8 cellular contexts compared by ENCODE assay signal in the genomic region with DNA sequence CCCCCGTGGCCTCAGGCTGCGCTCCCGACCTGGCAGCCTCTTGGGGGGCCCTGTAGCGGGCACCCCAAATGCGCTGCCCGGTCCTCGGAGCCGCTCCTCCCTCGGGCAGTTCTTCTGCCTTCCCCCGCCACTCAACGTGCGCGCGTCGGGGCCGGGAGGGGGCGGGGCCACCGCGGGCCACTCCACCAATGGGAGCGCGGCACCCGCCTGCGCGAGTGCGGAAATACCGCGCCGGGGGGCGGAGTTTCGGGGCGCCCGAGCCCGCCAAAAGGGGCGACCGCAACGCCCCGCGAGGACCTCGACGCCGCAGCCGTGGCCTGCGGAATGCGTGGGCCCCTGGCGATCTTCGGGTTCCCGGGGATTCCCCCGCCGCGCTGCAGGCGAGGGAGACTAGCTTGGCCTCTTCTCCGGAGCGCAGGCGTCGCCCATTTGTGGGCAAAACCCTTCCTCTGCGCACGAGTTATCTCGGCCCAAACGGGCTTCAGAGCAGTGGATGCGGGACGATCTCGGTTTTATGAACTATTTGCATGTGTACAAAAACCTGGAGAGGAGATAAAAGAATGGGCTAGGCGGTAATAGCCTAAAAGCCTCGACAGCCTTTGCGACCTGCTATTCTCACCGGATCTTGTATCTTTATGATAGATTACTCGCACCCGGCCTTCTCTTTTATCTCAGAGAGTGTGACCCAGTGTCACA. TPM values are rescaled to one million over a fixed set of nuclear protein-coding genes. Genes with fewer than 3 reads are reported as not detected.
DNase-seq lines count a peak whose midpoint lies in the region; ATAC-seq and TF ChIP-seq lines count a peak whose summit lies in the region.

A gene with protein sequence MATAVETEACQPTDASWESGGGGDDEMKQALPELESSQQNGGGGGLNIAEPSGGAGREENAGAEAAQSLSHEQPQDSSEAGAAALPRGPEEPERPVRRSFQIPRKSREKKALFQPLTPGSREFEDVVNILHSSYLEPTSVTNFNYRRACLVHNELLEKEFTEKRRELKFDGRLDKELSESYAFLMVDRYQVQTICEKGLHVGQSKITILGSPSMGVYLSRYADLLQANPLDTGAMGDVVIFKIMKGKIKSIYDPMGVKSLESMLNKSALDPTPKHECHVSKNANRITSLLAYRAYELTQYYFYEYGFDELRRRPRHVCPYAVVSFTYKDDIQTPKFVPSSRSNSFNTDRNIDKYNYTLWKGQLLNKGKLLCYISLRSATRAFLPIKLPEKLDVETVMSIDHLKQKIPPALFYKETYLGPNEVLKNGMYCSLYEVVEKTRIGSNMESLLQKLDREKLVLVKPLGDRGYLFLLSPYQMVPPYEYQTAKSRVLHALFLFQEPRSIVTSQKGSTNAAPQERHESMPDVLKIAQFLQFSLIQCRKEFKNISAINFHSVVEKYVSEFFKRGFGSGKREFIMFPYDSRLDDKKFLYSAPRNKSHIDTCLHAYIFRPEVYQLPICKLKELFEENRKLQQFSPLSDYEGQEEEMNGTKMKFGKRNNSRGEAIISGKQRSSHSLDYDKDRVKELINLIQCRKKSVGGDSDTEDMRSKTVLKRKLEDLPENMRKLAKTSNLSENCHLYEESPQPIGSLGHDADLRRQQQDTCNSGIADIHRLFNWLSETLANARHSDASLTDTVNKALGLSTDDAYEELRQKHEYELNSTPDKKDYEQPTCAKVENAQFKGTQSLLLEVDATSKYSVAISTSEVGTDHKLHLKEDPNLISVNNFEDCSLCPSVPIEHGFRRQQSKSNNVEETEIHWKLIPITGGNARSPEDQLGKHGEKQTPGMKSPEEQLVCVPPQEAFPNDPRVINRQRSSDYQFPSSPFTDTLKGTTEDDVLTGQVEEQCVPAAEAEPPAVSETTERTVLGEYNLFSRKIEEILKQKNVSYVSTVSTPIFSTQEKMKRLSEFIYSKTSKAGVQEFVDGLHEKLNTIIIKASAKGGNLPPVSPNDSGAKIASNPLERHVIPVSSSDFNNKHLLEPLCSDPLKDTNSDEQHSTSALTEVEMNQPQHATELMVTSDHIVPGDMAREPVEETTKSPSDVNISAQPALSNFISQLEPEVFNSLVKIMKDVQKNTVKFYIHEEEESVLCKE (N-terminal part only) (minus strand): TSS at position 144 of the 696 bp plus-strand sequence. CDS start 259 bp downstream, outside the sequence.

- H3K9me3 ChIP-seq in CD4-positive, alpha-beta T cell (ENCODE audit: control insufficient read depth, low read length): no peaks in the 10 kb centered on the region
- H3K9me3 ChIP-seq in OCI-LY3 (ENCODE audit: insufficient read depth, low read length): peaks cover 4% of the 10 kb centered on the region; the same call in 1 of the 2 replicates

- peak within 1 kb of the TSS; percentile 99 for H3K27ac ChIP-seq in CD4-positive, alpha-beta T cell (ENCODE audit: low read depth, low read length)
- H3K27ac ChIP-seq in OCI-LY3 (ENCODE audit: low read length): peak within 1 kb of the TSS; percentile 80
- H3K27ac ChIP-seq in epithelial cell of prostate: peak within 1 kb of the TSS; percentile 92

- H4K20me1 ChIP-seq in OCI-LY3 (ENCODE audit: insufficient read depth, low read length): no peaks in the 10 kb centered on the region

- POLR2A ChIA-PET in CD4-positive, alpha-beta T cell (lab: Charles Lee): interaction anchor here (1.0 to 3.8 kb wide), 23 partner anchors 10 to 1073 kb away, joined by 3 to 102 read pairs (median 7); a partner anchor contains a TSS

- no peaks in the 10 kb centered on the region for H3K9me3 Mint-ChIP-seq in CD4-positive, alpha-beta T cell

- H3K9ac ChIP-seq in OCI-LY3 (ENCODE audit: low read length): peak within 1 kb of the TSS; percentile 91

- peaks cover 44% of the 10 kb centered on the region for H3K79me2 ChIP-seq in OCI-LY3 (ENCODE audit: low read length)

- H3K36me3 ChIP-seq in OCI-LY3 (replicated peaks; ENCODE audit: low read depth, low read length): peaks cover 50% of the 10 kb centered on the region

- no peaks in the 10 kb centered on the region for H3K27me3 Mint-ChIP-seq in CD4-positive, alpha-beta T cell

- CTCF ChIA-PET in CD4-positive, alpha-beta T cell (lab: Charles Lee): interaction anchor here (1.1 to 1.4 kb wide), 2 partner anchors 19 to 49 kb away, joined by 4 read pairs; no protein-coding TSS in a partner anchor

- H2AFZ ChIP-seq in OCI-LY3 (ENCODE audit: low read depth, low read length): peak within 1 kb of the TSS; percentile 94

- H3K4me1 Mint-ChIP-seq in CD4-positive, alpha-beta T cell (ENCODE audit: low read depth): peaks cover 39% of the 10 kb centered on the region

- H3K36me3 Mint-ChIP-seq in CD4-positive, alpha-beta T cell (ENCODE audit: low read depth): peaks cover 45% of the 10 kb centered on the region

- H3K4me1 ChIP-seq in OCI-LY3 (ENCODE audit: low read length): peaks cover 25% of the 10 kb centered on the region

- peak; percentile 82 for ATAC-seq in CD4-positive, alpha-beta T cell (ENCODE audit: poor library complexity)
- ATAC-seq in HG03460 (IDR thresholded peaks at IDR 0.05; ENCODE audit: unreplicated experiment): peak; percentile 75

- H3K4me3 ChIP-seq in OCI-LY3 (ENCODE audit: low read length): peak within 1 kb of the TSS; percentile 82

- peak within 1 kb of the TSS; percentile 95 for H3K4me3 Mint-ChIP-seq in CD4-positive, alpha-beta T cell

- peak; percentile 76 to 88 (median 83) for DNase-seq in CD4-positive, alpha-beta T cell
- DNase-seq in GM19240 (ENCODE audit: insufficient read length, low spot score): peak; percentile 68
- peak; percentile 86 for DNase-seq in activated T-cell treated with anti-CD3 and anti-CD28 coated beads for 48 hours (ENCODE audit: low read depth)
- DNase-seq in epithelial cell of prostate (ENCODE audit: low read depth, low spot score): no peak
- peak; percentile 83 for DNase-seq in mucosa of gallbladder (ENCODE audit: low spot score)
- peak; percentile 79 for DNase-seq in stimulated activated CD8-positive, alpha-beta memory T cell treated with anti-CD3 and anti-CD28 coated beads, Interleukin-4, amount 100 ng/mL, for 24 hours (ENCODE audit: low read depth)

- peak within 1 kb of the TSS; percentile 69 for H3K4me2 ChIP-seq in OCI-LY3 (ENCODE audit: low read length)

- TF ChIP-seq CTCF in CD4-positive, alpha-beta T cell (IDR thresholded peaks at IDR 0.05): no peak
- TF ChIP-seq CTCF in OCI-LY3 (IDR thresholded peaks at IDR 0.05; ENCODE audit: low read depth, low read length): no peak

- intact Hi-C loops in CD4-positive, alpha-beta T cell (cut with DNase I, micrococcal nuclease): loop anchor here (1.0 to 10.0 kb wide), 6 partner anchors 118 to 1812 kb away; a partner anchor contains a TSS

- H3K27me3 ChIP-seq in CD4-positive, alpha-beta T cell (ENCODE audit: control insufficient read depth, insufficient read depth, low read length): no peaks in the 10 kb centered on the region
- no peaks in the 10 kb centered on the region for H3K27me3 ChIP-seq in OCI-LY3 (ENCODE audit: low read depth, low read length)

- H3K27ac Mint-ChIP-seq in CD4-positive, alpha-beta T cell: peak within 1 kb of the TSS; percentile 99

RNA-seq across cellular contexts. Expression of the gene that starts here (rescaled TPM):
- total RNA-seq in CD4-positive, alpha-beta T cell: 10 to 100 TPM; 37.6 to 40.7 TPM
- 58.4 TPM for total RNA-seq in mucosa of gallbladder
